In the genomic region with DNA sequence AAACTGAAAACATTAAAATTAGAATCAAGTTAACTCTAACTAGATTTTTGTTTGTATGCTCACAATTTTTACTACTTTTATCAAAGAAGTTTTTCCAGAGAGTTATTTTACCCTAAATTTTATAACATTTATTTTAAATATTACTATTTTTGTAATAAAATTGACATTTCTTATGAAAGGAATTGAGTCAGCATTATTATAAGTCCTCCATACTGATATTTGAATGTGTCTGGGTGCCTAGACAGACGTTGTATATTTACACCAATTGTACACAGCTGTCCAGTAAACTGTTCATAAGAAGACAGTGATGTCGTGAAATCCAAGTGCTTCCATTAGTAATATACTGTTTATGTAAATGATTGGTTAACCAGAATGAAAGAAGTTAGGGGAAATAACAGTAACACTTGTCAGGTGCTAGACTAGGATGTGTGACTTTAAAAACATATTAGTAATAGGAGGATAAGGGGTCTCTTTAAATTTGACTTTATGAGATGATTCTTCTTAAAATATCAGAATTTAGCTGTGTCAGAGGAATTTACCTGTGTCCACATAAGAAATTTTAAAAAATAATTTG, we compare ENCODE assay signal across 19 cellular contexts.
A peak's percentile ranks its signal among the peaks of the same experiment; 100 is the strongest.
DNase-seq lines count a peak whose midpoint lies in the region; ATAC-seq, FAIRE-seq and TF ChIP-seq lines count a peak whose summit lies in the region.
"Had no signal": no experiment of that assay in that cellular context is flagged by ENCODE, and none has a peak within 500 bp of the region (broad histone marks: within the 10 kb centered on the region; RNA-seq: fewer than 3 reads in every experiment).

No MANE protein-coding gene starts in this region.

- no peak overlapping the region for H3K27ac ChIP-seq in pancreas
- H3K27ac ChIP-seq: tibial artery had no signal

- peak; percentile 26 to 53 for ATAC-seq in activated CD4-positive, CD25-positive, alpha-beta regulatory T cell treated with anti-CD3 and anti-CD28 coated beads, Interleukin-2, amount 50 U/mL, for 24 hours
- ATAC-seq in HG02840 (IDR thresholded peaks at IDR 0.05; ENCODE audit: low FRiP score, unreplicated experiment) (peak; percentile 49), HG03469 (IDR thresholded peaks at IDR 0.05; ENCODE audit: unreplicated experiment) (peak; percentile 38), pancreas (no peak), mucosa of descending colon (no peak)

- DNase-seq in activated CD4-positive, CD25-positive, alpha-beta regulatory T cell treated with anti-CD3 and anti-CD28 coated beads, Interleukin-2, amount 50 U/mL, for 72 hours, result no peak
- DNase-seq in pancreas (no peak), Kasumi-1 (lab: John Stamatoyannopoulos, UW) (no peak), mucosa of descending colon (no peak), kidney glomerular epithelial cell (lab: John Stamatoyannopoulos, UW) (no peak)
- DNase-seq: activated CD4-positive, alpha-beta memory T cell treated with anti-CD3 and anti-CD28 coated beads for 36 hours; activated effector memory CD4-positive, alpha-beta T cell treated with anti-CD3 and anti-CD28 coated beads, Interleukin-2, amount 50 U/mL, for 16 hours; CD8-positive, alpha-beta memory T cell; effector CD8-positive, alpha-beta T cell; foreskin fibroblast; HFFc6; midbrain; NCI-H146; NCI-H69; posterior cingulate gyrus; tibial artery had no signal

- H3K9me3 ChIP-seq in pancreas (no peaks in the 10 kb centered on the region), mucosa of descending colon (no peaks in the 10 kb centered on the region)
- H3K9me3 ChIP-seq: tibial artery had no signal

- intact Hi-C loops in pancreas (cut with DNase I) (no loop called here), mucosa of descending colon (cut with DNase I, micrococcal nuclease) (no loop called here)

- no peaks in the 10 kb centered on the region for H3K27me3 ChIP-seq in pancreas
- H3K27me3 ChIP-seq: tibial artery had no signal

- H3K4me1 ChIP-seq in pancreas (no peaks in the 10 kb centered on the region), mucosa of descending colon (ENCODE audit: low read depth) (peaks cover 8% of the 10 kb centered on the region)

- H3K36me3 ChIP-seq in pancreas, result peaks cover 0 to 5% (median 0%) of the 10 kb centered on the region in 3 donors
- H3K36me3 ChIP-seq in mucosa of descending colon (ENCODE audit: low read depth), result no peaks in the 10 kb centered on the region

- peak; percentile 69 for FAIRE-seq in pancreas (lab: Jason Lieb, UNC)

- WGBS in pancreas, 2 donors, result 78 to 79% methylated on average over 2 of the region's 2 CpGs

- no peak for TF ChIP-seq CTCF in pancreas (IDR thresholded peaks at IDR 0.05)
- no peak for TF ChIP-seq CTCF in mucosa of descending colon (IDR thresholded peaks at IDR 0.05)

- H3K4me3 ChIP-seq in pancreas, result no peak overlapping the region
- no peak overlapping the region for H3K4me3 ChIP-seq in mucosa of descending colon
- H3K4me3 ChIP-seq: tibial artery had no signal

Comparison
In these comparisons a context has a peak if more than half of its experiments do, and no peak if none do; other contexts are left out.
1. ATAC-seq: peak in activated CD4-positive, CD25-positive, alpha-beta regulatory T cell treated with anti-CD3 and anti-CD28 coated beads, Interleukin-2, amount 50 U/mL, for 24 hours (2 of 2), HG02840 (single experiment) and HG03469 (single experiment); none in pancreas (0 of 4) and mucosa of descending colon (single experiment).